8 cellular contexts compared by ENCODE assay signal in genomic region chr1:91129458-91129857, GRCh38.
"Had no signal": no experiment of that assay in that cellular context is flagged by ENCODE, and none has a peak within 500 bp of the region (broad histone marks: within the 10 kb centered on the region; RNA-seq: fewer than 3 reads in every experiment).

No MANE protein-coding gene starts in this region.

- H2AFZ ChIP-seq: GM23338 had no signal

- H3K27ac ChIP-seq: HL-60 had no signal

- ATAC-seq: GM23338, K562 had no signal

- DNase-seq: H9, HCEC 1CT, IMR-90 had no signal

- H3K4me2 ChIP-seq: GM23338 had no signal

- H3K4me3 ChIP-seq: GM23338, K562 had no signal

- FAIRE-seq: H1, H54, K562 had no signal
